In genomic region chr1:14875781-14876564, GRCh38 we compare ENCODE assay signal across 18 cellular contexts.
DNase-seq lines count a peak whose midpoint lies in the region; ATAC-seq, FAIRE-seq and TF ChIP-seq lines count a peak whose summit lies in the region.
"Had no signal": no experiment of that assay in that cellular context is flagged by ENCODE, and none has a peak within 500 bp of the region (broad histone marks: within the 10 kb centered on the region; RNA-seq: fewer than 3 reads in every experiment).

No MANE protein-coding gene starts in this region.

- H3K27ac ChIP-seq in body of pancreas, result peak overlapping the region in 3 of 4 donors; percentile 0 to 51 (median 32)
- peak overlapping the region in 1 of 4 donors; percentile 3 for H3K27ac ChIP-seq in pancreas
- H3K27ac ChIP-seq: 22Rv1, BLaER1, transverse colon had no signal

- TF ChIP-seq CTCF in body of pancreas (IDR thresholded peaks at IDR 0.05) (peak in 3 of 7 experiments; percentile 3 to 27 (median 9)), pancreas (IDR thresholded peaks at IDR 0.05) (no peak), endothelial cell (IDR thresholded peaks at IDR 0.05; ENCODE audit: unreplicated experiment) (no peak)

- no peak overlapping the region for H3K4me3 Mint-ChIP-seq in endothelial cell (ENCODE audit: unreplicated experiment)
- H3K4me3 Mint-ChIP-seq: activated CD4-positive, alpha-beta memory T cell treated with anti-CD3 and anti-CD28 coated beads for 36 hours; activated naive CD8-positive, alpha-beta T cell treated with anti-CD3 and anti-CD28 coated beads, Interleukin-2, amount 10 ng/mL, durations not matched to agents 7 days and 5 days; activated T-cell treated with anti-CD3 and anti-CD28 coated beads, Interleukin-2, amount 50 U/mL, for 72 hours; naive B cell had no signal

- intact Hi-C loops in body of pancreas (cut with DNase I) (no loop called here), pancreas (cut with DNase I) (no loop called here)

- H3K4me1 ChIP-seq in body of pancreas (peaks cover 47% of the 10 kb centered on the region), pancreas (peaks cover 4 to 28% (median 24%) of the 10 kb centered on the region in 3 donors)
- H3K4me1 ChIP-seq: transverse colon had no signal

- no peaks in the 10 kb centered on the region for H3K36me3 Mint-ChIP-seq in endothelial cell (ENCODE audit: low read depth, unreplicated experiment)
- H3K36me3 Mint-ChIP-seq: activated CD4-positive, alpha-beta memory T cell treated with anti-CD3 and anti-CD28 coated beads for 36 hours; activated naive CD8-positive, alpha-beta T cell treated with anti-CD3 and anti-CD28 coated beads, Interleukin-2, amount 10 ng/mL, durations not matched to agents 7 days and 5 days; naive B cell had no signal

- WGBS in body of pancreas, 2 donors, result 9 to 12% methylated on average over 9 of the region's 9 CpGs
- WGBS in pancreas, 2 donors, result 8 to 11% methylated on average over 9 of the region's 9 CpGs

- H3K36me3 ChIP-seq in body of pancreas (replicated peaks in 1 of 2; ENCODE audit: insufficient read depth in 1 of 2, low read depth in 2 of 2), result no peaks in the 10 kb centered on the region
- no peaks in the 10 kb centered on the region for H3K36me3 ChIP-seq in pancreas
- H3K36me3 ChIP-seq: BLaER1, transverse colon had no signal

- H3K9me3 ChIP-seq in body of pancreas, result no peaks in the 10 kb centered on the region
- H3K9me3 ChIP-seq in pancreas, result no peaks in the 10 kb centered on the region
- H3K9me3 ChIP-seq: BLaER1, transverse colon had no signal

- H3K4me3 ChIP-seq in body of pancreas, result no peak overlapping the region
- H3K4me3 ChIP-seq in pancreas, result no peak overlapping the region
- H3K4me3 ChIP-seq: BLaER1, transverse colon had no signal

- DNase-seq in DMS 273 (lab: John Stamatoyannopoulos, UW; ENCODE audit: unreplicated experiment), result peak; percentile 17
- no peak for DNase-seq in DMS 273 treated with DMSO at 0.1 percent for 48 hours (lab: John Stamatoyannopoulos, UW)
- DNase-seq in NCI-H2196 (lab: John Stamatoyannopoulos, UW; ENCODE audit: unreplicated experiment), result peak; percentile 72
- DNase-seq in body of pancreas, result peak; percentile 47 to 77 (median 70)
- peak in 3 of 6 donors; percentile 41 to 62 (median 61) for DNase-seq in pancreas
- DNase-seq in GM12891 (ENCODE audit: insufficient read length, low spot score), result no peak
- no peak for DNase-seq in endothelial cell (ENCODE audit: low spot score)
- DNase-seq: activated CD4-positive, alpha-beta memory T cell treated with anti-CD3 and anti-CD28 coated beads for 36 hours; activated naive CD8-positive, alpha-beta T cell treated with anti-CD3 and anti-CD28 coated beads, Interleukin-2, amount 10 ng/mL, durations not matched to agents 7 days and 5 days; activated T-cell treated with anti-CD3 and anti-CD28 coated beads, Interleukin-2, amount 50 U/mL, for 72 hours; left ventricle myocardium superior; naive B cell; NCI-H524 treated with DMSO at 0.1 percent for 48 hours; transverse colon had no signal

- H3K27me3 Mint-ChIP-seq in endothelial cell (ENCODE audit: unreplicated experiment), result peaks cover 5% of the 10 kb centered on the region

- no peak overlapping the region for H3K27ac Mint-ChIP-seq in endothelial cell (ENCODE audit: unreplicated experiment)
- H3K27ac Mint-ChIP-seq: activated CD4-positive, alpha-beta memory T cell treated with anti-CD3 and anti-CD28 coated beads for 36 hours; activated naive CD8-positive, alpha-beta T cell treated with anti-CD3 and anti-CD28 coated beads, Interleukin-2, amount 10 ng/mL, durations not matched to agents 7 days and 5 days; activated T-cell treated with anti-CD3 and anti-CD28 coated beads, Interleukin-2, amount 50 U/mL, for 72 hours; naive B cell; progenitor cell of endocrine pancreas had no signal

- TF ChIP-seq POLR2A in body of pancreas (IDR thresholded peaks at IDR 0.05) (no peak), GM12891 (IDR thresholded peaks at IDR 0.05; ENCODE audit: low read depth, low read length) (no peak)

- H3K27me3 ChIP-seq in body of pancreas, result no peaks in the 10 kb centered on the region
- no peaks in the 10 kb centered on the region for H3K27me3 ChIP-seq in pancreas
- H3K27me3 ChIP-seq: BLaER1, transverse colon had no signal

- FAIRE-seq in pancreas (lab: Jason Lieb, UNC) (no peak), GM12891 (lab: Jason Lieb, UNC) (no peak)

- no peaks in the 10 kb centered on the region for H3K9me3 Mint-ChIP-seq in endothelial cell (ENCODE audit: unreplicated experiment)
- H3K9me3 Mint-ChIP-seq: activated CD4-positive, alpha-beta memory T cell treated with anti-CD3 and anti-CD28 coated beads for 36 hours; activated naive CD8-positive, alpha-beta T cell treated with anti-CD3 and anti-CD28 coated beads, Interleukin-2, amount 10 ng/mL, durations not matched to agents 7 days and 5 days; activated T-cell treated with anti-CD3 and anti-CD28 coated beads, Interleukin-2, amount 50 U/mL, for 72 hours had no signal

- H3K4me1 Mint-ChIP-seq in endothelial cell (ENCODE audit: unreplicated experiment), result peaks cover 12% of the 10 kb centered on the region
- H3K4me1 Mint-ChIP-seq: activated naive CD8-positive, alpha-beta T cell treated with anti-CD3 and anti-CD28 coated beads, Interleukin-2, amount 10 ng/mL, durations not matched to agents 7 days and 5 days; naive B cell had no signal

- peak; percentile 74 for ATAC-seq in body of pancreas
- ATAC-seq in pancreas, result peak; percentile 76 to 85 (median 81)
- no peak for ATAC-seq in HG03457 (IDR thresholded peaks at IDR 0.05; ENCODE audit: unreplicated experiment)
- ATAC-seq: activated T-cell treated with anti-CD3 and anti-CD28 coated beads, Interleukin-2, amount 50 U/mL, for 72 hours; left ventricle myocardium superior had no signal

TF ChIP-seq in GM12891, 5 proteins besides CTCF, POLR2A, EP300 and RAD21:
- TF ChIP-seq POLR2AphosphoS5 (IDR thresholded peaks at IDR 0.05; ENCODE audit: low read depth, low read length), result no peak

Comparison
In these comparisons a context has a peak if more than half of its experiments do, and no peak if none do; other contexts are left out.
1. DNase-seq: peak in DMS 273 (single experiment), NCI-H2196 (single experiment) and body of pancreas (4 of 4); none in DMS 273 treated with DMSO at 0.1 percent for 48 hours (single experiment), GM12891 (single experiment) and endothelial cell (single experiment).